ENCODE assay signal across 32 cellular contexts in the genomic region with DNA sequence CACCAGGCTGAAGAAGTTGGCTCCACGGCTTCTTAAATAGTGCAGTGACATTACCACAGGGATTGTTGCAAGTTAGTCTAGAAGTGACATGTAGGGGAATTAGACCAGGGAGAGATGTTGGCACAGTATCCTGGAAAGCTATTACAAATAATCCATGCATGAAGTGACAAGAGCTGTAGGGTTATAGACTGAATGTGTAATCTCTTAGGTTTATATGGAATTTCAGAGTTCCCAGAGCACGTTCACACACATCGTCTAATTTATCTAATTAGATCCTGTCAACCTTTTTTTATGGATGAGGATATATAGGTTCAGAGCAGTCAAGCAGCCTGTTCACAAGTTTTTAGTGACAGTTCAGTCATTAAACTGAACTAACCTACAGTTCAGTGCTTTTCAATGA. TPM values are rescaled to one million over a fixed set of nuclear protein-coding genes. Genes with fewer than 3 reads are reported as not detected.
DNase-seq lines count a peak whose midpoint lies in the region; ATAC-seq and TF ChIP-seq lines count a peak whose summit lies in the region.
"Had no signal": no experiment of that assay in that cellular context is flagged by ENCODE, and none has a peak within 500 bp of the region (broad histone marks: within the 10 kb centered on the region; RNA-seq: fewer than 3 reads in every experiment).

No MANE protein-coding gene starts in this region.

- DNase-seq in NCI-H345 (lab: John Stamatoyannopoulos, UW) (peak; percentile 13), NCI-H345 treated with DMSO at 0.1 percent for 48 hours (lab: John Stamatoyannopoulos, UW; ENCODE audit: unreplicated experiment) (no peak), natural killer cell (no peak), cerebellar cortex (ENCODE audit: low spot score) (no peak), mesenchymal stem cell (no peak)
- no peak for DNase-seq in CD8-positive, alpha-beta memory T cell
- DNase-seq: 8988T; activated CD4-positive, alpha-beta T cell treated with anti-CD3 and anti-CD28 coated beads for 36 hours; activated gamma-delta T cell; adrenal gland; body of pancreas; cerebellar nuclear complex; EL; foreskin fibroblast; heart right ventricle; HFFc6; midbrain; naive B cell; NCI-H1048; NCI-H2029; NCI-H526 treated with DMSO at 0.1 percent for 48 hours; occipital lobe; psoas muscle; SIG-M5; T-helper 9 cell; upper lobe of right lung had no signal

- H2BK120ac ChIP-seq in mesenchymal stem cell (ENCODE audit: low read depth, low read length), result no peak overlapping the region

- peaks cover 5 to 38% (median 9%) of the 10 kb centered on the region in 3 donors for H3K36me3 Mint-ChIP-seq in CD8-positive, alpha-beta memory T cell
- peaks cover 22% of the 10 kb centered on the region for H3K36me3 Mint-ChIP-seq in activated naive CD8-positive, alpha-beta T cell
- H3K36me3 Mint-ChIP-seq in natural killer cell, result no peaks in the 10 kb centered on the region

- no peaks in the 10 kb centered on the region for H3K36me3 ChIP-seq in CD8-positive, alpha-beta memory T cell (ENCODE audit: insufficient read depth, low read length)
- no peaks in the 10 kb centered on the region for H3K36me3 ChIP-seq in mesenchymal stem cell (ENCODE audit: control insufficient read depth in 1 of 2, insufficient read depth in 2 of 2, low read depth in 1 of 2, low read length in 2 of 2)
- H3K36me3 ChIP-seq: adrenal gland, esophagus muscularis mucosa, upper lobe of right lung had no signal

- H2BK15ac ChIP-seq in mesenchymal stem cell (ENCODE audit: low read depth, poor library complexity, severe bottlenecking), result no peak overlapping the region

- CTCF ChIA-PET in CD8-positive, alpha-beta memory T cell (lab: Charles Lee), result no interaction called here

- no peak overlapping the region for H3K27ac ChIP-seq in CD8-positive, alpha-beta memory T cell (ENCODE audit: low read depth, low read length)
- no peak overlapping the region for H3K27ac ChIP-seq in mesenchymal stem cell (ENCODE audit: low read length, poor library complexity, severe bottlenecking)
- H3K27ac ChIP-seq: adrenal gland, body of pancreas, esophagus muscularis mucosa, heart right ventricle, psoas muscle, upper lobe of right lung had no signal

- H3K18ac ChIP-seq in mesenchymal stem cell (ENCODE audit: low read depth in 1 of 2, low read length in 2 of 2), result no peak overlapping the region

- no peaks in the 10 kb centered on the region for H3K27me3 ChIP-seq in CD8-positive, alpha-beta memory T cell (ENCODE audit: insufficient read depth, low read length, poor library complexity, severe bottlenecking)
- no peaks in the 10 kb centered on the region for H3K27me3 ChIP-seq in mesenchymal stem cell (ENCODE audit: control insufficient read depth in 1 of 2, insufficient read depth in 1 of 2, low read length in 2 of 2)
- H3K27me3 ChIP-seq: adrenal gland, body of pancreas, esophagus muscularis mucosa, heart right ventricle, upper lobe of right lung had no signal

- H3K9me3 Mint-ChIP-seq in CD8-positive, alpha-beta memory T cell, result no peaks in the 10 kb centered on the region
- no peaks in the 10 kb centered on the region for H3K9me3 Mint-ChIP-seq in activated naive CD8-positive, alpha-beta T cell (ENCODE audit: low read depth)
- no peaks in the 10 kb centered on the region for H3K9me3 Mint-ChIP-seq in natural killer cell
- H3K9me3 Mint-ChIP-seq: stimulated activated effector memory CD8-positive, alpha-beta T cell treated with anti-CD3 and anti-CD28 coated beads, Interleukin-12 subunit alpha, Interleukin-12 subunit beta, amount 100 ng/mL, for 72 hours had no signal

- H2AK5ac ChIP-seq in mesenchymal stem cell (ENCODE audit: low read length, severe bottlenecking), result no peak overlapping the region

- ATAC-seq in natural killer cell, result no peak
- no peak for ATAC-seq in HG02759 (IDR thresholded peaks at IDR 0.05; ENCODE audit: unreplicated experiment)
- ATAC-seq: activated CD4-positive, alpha-beta T cell treated with anti-CD3 and anti-CD28 coated beads for 36 hours; body of pancreas; GM23338; heart right ventricle; K562; psoas muscle; stimulated activated effector memory CD8-positive, alpha-beta T cell treated with anti-CD3 and anti-CD28 coated beads, Interleukin-12 subunit alpha, Interleukin-12 subunit beta, amount 100 ng/mL, for 72 hours; upper lobe of right lung had no signal

- H3K27me3 Mint-ChIP-seq in CD8-positive, alpha-beta memory T cell, result no peaks in the 10 kb centered on the region
- H3K27me3 Mint-ChIP-seq in activated naive CD8-positive, alpha-beta T cell, result no peaks in the 10 kb centered on the region
- no peaks in the 10 kb centered on the region for H3K27me3 Mint-ChIP-seq in natural killer cell (ENCODE audit: low read depth in 2 of 2)
- H3K27me3 Mint-ChIP-seq: activated CD4-positive, alpha-beta T cell treated with anti-CD3 and anti-CD28 coated beads for 36 hours; naive B cell had no signal

- POLR2A ChIA-PET in CD8-positive, alpha-beta memory T cell (lab: Charles Lee), result interaction anchor here (0.7 kb wide), 1 partner anchor 38 kb away, joined by 5 read pairs; no protein-coding TSS in a partner anchor

- H2BK12ac ChIP-seq in mesenchymal stem cell (ENCODE audit: low read length in 2 of 2), result no peak overlapping the region

- intact Hi-C loops in natural killer cell (cut with micrococcal nuclease), result no loop called here

- no peak overlapping the region for H3K4me2 ChIP-seq in mesenchymal stem cell (ENCODE audit: low read length, poor library complexity, severe bottlenecking)
- H3K4me2 ChIP-seq: GM23338 had no signal

- no peak overlapping the region for H3K23ac ChIP-seq in mesenchymal stem cell (ENCODE audit: low read length in 2 of 2)

- no peak overlapping the region for H3K14ac ChIP-seq in mesenchymal stem cell (ENCODE audit: low read length in 2 of 2)

- H4K8ac ChIP-seq in mesenchymal stem cell (ENCODE audit: low read length), result no peak overlapping the region

- TF ChIP-seq CTCF in natural killer cell (IDR thresholded peaks at IDR 0.05), result no peak

- no peak overlapping the region for H4K91ac ChIP-seq in mesenchymal stem cell (ENCODE audit: low read length)

- no peak overlapping the region for H3K4me3 ChIP-seq in CD8-positive, alpha-beta memory T cell (ENCODE audit: low read length)
- no peak overlapping the region for H3K4me3 ChIP-seq in mesenchymal stem cell (ENCODE audit: insufficient read depth in 1 of 2, low read depth in 1 of 2, low read length in 2 of 2)
- H3K4me3 ChIP-seq: adrenal gland, body of pancreas, esophagus muscularis mucosa, GM23338, heart right ventricle, K562, psoas muscle, upper lobe of right lung had no signal

- no peak overlapping the region for H2BK5ac ChIP-seq in mesenchymal stem cell (ENCODE audit: low read depth, low read length, poor library complexity, severe bottlenecking)

- peaks cover 13% of the 10 kb centered on the region for H3K79me1 ChIP-seq in mesenchymal stem cell (replicated peaks; ENCODE audit: low read length, poor library complexity, severe bottlenecking)

- peaks cover 66 to 91% (median 79%) of the 10 kb centered on the region in 3 donors for H3K4me1 Mint-ChIP-seq in CD8-positive, alpha-beta memory T cell
- peaks cover 84% of the 10 kb centered on the region for H3K4me1 Mint-ChIP-seq in activated naive CD8-positive, alpha-beta T cell (ENCODE audit: low read depth)
- peaks cover 82% of the 10 kb centered on the region in 2 donors for H3K4me1 Mint-ChIP-seq in natural killer cell
- H3K4me1 Mint-ChIP-seq: GM23338 had no signal

- H3K4me1 ChIP-seq in CD8-positive, alpha-beta memory T cell (ENCODE audit: insufficient read depth, low read length), result peaks cover 34% of the 10 kb centered on the region
- peaks cover 6% of the 10 kb centered on the region for H3K4me1 ChIP-seq in mesenchymal stem cell (ENCODE audit: control insufficient read depth, insufficient read depth, low read depth, low read length)

- H3K4me3 Mint-ChIP-seq in CD8-positive, alpha-beta memory T cell, result no peak overlapping the region
- H3K4me3 Mint-ChIP-seq in activated naive CD8-positive, alpha-beta T cell, result no peak overlapping the region
- peak overlapping the region; percentile 4 for H3K4me3 Mint-ChIP-seq in natural killer cell
- H3K4me3 Mint-ChIP-seq: activated CD4-positive, alpha-beta T cell treated with anti-CD3 and anti-CD28 coated beads for 36 hours; GM23338; HFFc6; stimulated activated effector memory CD8-positive, alpha-beta T cell treated with anti-CD3 and anti-CD28 coated beads, Interleukin-12 subunit alpha, Interleukin-12 subunit beta, amount 100 ng/mL, for 72 hours had no signal

- no peak overlapping the region for H3K9ac ChIP-seq in mesenchymal stem cell (ENCODE audit: low read length)

- no peak overlapping the region for H3K4ac ChIP-seq in mesenchymal stem cell (ENCODE audit: low read depth in 1 of 2, low read length in 2 of 2)

- H2AFZ ChIP-seq in mesenchymal stem cell (ENCODE audit: low read depth, low read length), result no peak overlapping the region
- H2AFZ ChIP-seq: GM23338 had no signal

- H3K27ac Mint-ChIP-seq in CD8-positive, alpha-beta memory T cell, result peak overlapping the region in 5 of 8 donors; percentile 38 to 92 (median 61)
- peak overlapping the region; percentile 64 for H3K27ac Mint-ChIP-seq in activated naive CD8-positive, alpha-beta T cell
- peak overlapping the region; percentile 38 to 71 for H3K27ac Mint-ChIP-seq in natural killer cell
- H3K27ac Mint-ChIP-seq: activated CD4-positive, alpha-beta T cell treated with anti-CD3 and anti-CD28 coated beads for 36 hours; GM23338; HFFc6; stimulated activated effector memory CD8-positive, alpha-beta T cell treated with anti-CD3 and anti-CD28 coated beads, Interleukin-12 subunit alpha, Interleukin-12 subunit beta, amount 100 ng/mL, for 72 hours had no signal

- 98% methylated on average over 1 of the region's 3 CpGs for WGBS in mesenchymal stem cell

- H3K9me3 ChIP-seq in CD8-positive, alpha-beta memory T cell (ENCODE audit: low read length), result no peaks in the 10 kb centered on the region
- H3K9me3 ChIP-seq in mesenchymal stem cell (ENCODE audit: control insufficient read depth, low read length), result no peaks in the 10 kb centered on the region
- H3K9me3 ChIP-seq: adrenal gland, body of pancreas, psoas muscle, upper lobe of right lung had no signal

RNA-seq across cellular contexts. Expression of gene APH1B, which starts 37.3 kb away (rescaled TPM):
- total RNA-seq in CD8-positive, alpha-beta memory T cell, result 1 to 10 TPM; 6.7 to 9.2 TPM
- polyA plus RNA-seq in CD8-positive, alpha-beta memory T cell, result 13.1 TPM
- total RNA-seq in natural killer cell, result 10 to 100 TPM in 1 of 3 donors, 1 to 10 TPM in 2; 8.6 to 12.4 (median 9.9) TPM
- 18.6 TPM for polyA plus RNA-seq in mesenchymal stem cell (2013, experiment 1 of 2)
- polyA plus RNA-seq in mesenchymal stem cell (2013, experiment 2 of 2), result 17.5 TPM

RNA-seq across cellular contexts. Expression of gene RAB8B, which starts 50.7 kb away (rescaled TPM):
- total RNA-seq in CD8-positive, alpha-beta memory T cell, result 100 to 1,000 TPM; 165 to 169 TPM
- 52.9 TPM for polyA plus RNA-seq in CD8-positive, alpha-beta memory T cell
- 100 to 1,000 TPM; 128 to 155 (median 137) TPM for total RNA-seq in natural killer cell
- polyA plus RNA-seq in mesenchymal stem cell (2013, experiment 1 of 2), result 63.1 TPM
- 60.0 TPM for polyA plus RNA-seq in mesenchymal stem cell (2013, experiment 2 of 2)
